In genomic region chr9:136694163-136694864, GRCh38 we compare ENCODE assay signal across 8 cellular contexts. TPM values are rescaled to one million over a fixed set of nuclear protein-coding genes. Genes with fewer than 3 reads are reported as not detected.
DNase-seq lines count a peak whose midpoint lies in the region; ATAC-seq and TF ChIP-seq lines count a peak whose summit lies in the region.

No MANE protein-coding gene starts in this region.

- H3K9me3 ChIP-seq in ascending aorta (no peaks in the 10 kb centered on the region), stomach (no peaks in the 10 kb centered on the region)

- H3K36me3 ChIP-seq in ascending aorta (no peaks in the 10 kb centered on the region), stomach (no peaks in the 10 kb centered on the region)

- no peak for ATAC-seq in GM21515 (IDR thresholded peaks at IDR 0.05; ENCODE audit: unreplicated experiment)

- H3K4me1 ChIP-seq in ascending aorta (no peaks in the 10 kb centered on the region), stomach (peaks cover 61 to 83% (median 72%) of the 10 kb centered on the region in 4 donors)

- TF ChIP-seq CTCF in ascending aorta (IDR thresholded peaks at IDR 0.05) (peak in 2 of 3 experiments; percentile 47 to 58), stomach (IDR thresholded peaks at IDR 0.05) (peak in 5 of 7 experiments; percentile 37 to 81 (median 62))

- H3K27ac ChIP-seq in ascending aorta, result no peak overlapping the region
- peak overlapping the region; percentile 57 to 82 (median 73) for H3K27ac ChIP-seq in stomach

- intact Hi-C loops in ascending aorta (cut with DNase I), result no loop called here
- intact Hi-C loops in stomach (cut with DNase I; ENCODE audit: low total_unique reads), result no loop called here

- 25 to 40% (median 29%) methylated on average over 17 to 32 of the region's 32 CpGs for WGBS in stomach, 5 donors

- H3K27me3 ChIP-seq in ascending aorta (no peaks in the 10 kb centered on the region), stomach (peaks cover 0 to 5% (median 0%) of the 10 kb centered on the region in 3 donors)

- DNase-seq in SHP77 (lab: John Stamatoyannopoulos, UW), result peak; percentile 47 to 58
- DNase-seq in SHP77 treated with DMSO at 0.1 percent for 48 hours (lab: John Stamatoyannopoulos, UW), result no peak
- DNase-seq in NAMALWA (ENCODE audit: low spot score), result peak; percentile 41
- no peak for DNase-seq in ascending aorta (ENCODE audit: low spot score in 2 of 2)
- peak; percentile 28 for DNase-seq in iris pigment epithelial cell (ENCODE audit: low read depth)
- peak; percentile 79 for DNase-seq in stomach
- no peak for DNase-seq in OCI-M2 (lab: John Stamatoyannopoulos, UW; ENCODE audit: unreplicated experiment)

- TF ChIP-seq POLR2A in stomach (IDR thresholded peaks at IDR 0.05), result no peak

- H3K4me3 ChIP-seq in ascending aorta, result no peak overlapping the region
- no peak overlapping the region for H3K4me3 ChIP-seq in stomach

- TF ChIP-seq EP300 in stomach (IDR thresholded peaks at IDR 0.05), result no peak

RNA-seq across cellular contexts. Expression of gene AGPAT2, which starts 7.1 kb away (rescaled TPM):
- 129 TPM for total RNA-seq in ascending aorta
- 100 to 1,000 TPM in 2 of 5 donors, 10 to 100 TPM in 3; 49.6 to 135 (median 68.8) TPM for total RNA-seq in stomach
- 10 to 100 TPM; 32.7 to 88.7 (median 75.1) TPM for polyA plus RNA-seq in stomach

RNA-seq across cellular contexts. Expression of gene DIPK1B, which starts 18.1 kb away (rescaled TPM):
- total RNA-seq in ascending aorta, result 86.2 TPM
- 10 to 100 TPM in 1 of 5 donors, 1 to 10 TPM in 2, under 1 TPM in 1, not detected in 1; 0.45 to 10.4 (median 5.8) TPM for total RNA-seq in stomach
- 1 to 10 TPM; 1.6 to 4.7 (median 4.0) TPM for polyA plus RNA-seq in stomach

RNA-seq across cellular contexts. Expression of gene EGFL7, which starts 31.6 kb away (rescaled TPM):
- total RNA-seq in ascending aorta (443 TPM), stomach (1,000 to 10,000 TPM in 1 of 5 donors, 10 to 100 TPM in 4; 20.9 to 1,085 (median 42.0) TPM)
- 100 to 1,000 TPM in 1 of 3 donors, 10 to 100 TPM in 2; 44.8 to 113 (median 79.2) TPM for polyA plus RNA-seq in stomach

RNA-seq across cellular contexts. Expression of gene LCN10, which starts 48.4 kb away (rescaled TPM):
- total RNA-seq in ascending aorta (28.5 TPM), stomach (10 to 100 TPM in 1 of 5 donors, 1 to 10 TPM in 3, under 1 TPM in 1; 0.58 to 25.5 (median 4.9) TPM)
- 10 to 100 TPM in 2 of 3 donors, 1 to 10 TPM in 1; 7.7 to 18.4 (median 10.2) TPM for polyA plus RNA-seq in stomach

RNA-seq across cellular contexts. Expression of gene LCN6, which starts 54.0 kb away (rescaled TPM):
- total RNA-seq in ascending aorta (130 TPM), stomach (10 to 100 TPM in 2 of 5 donors, 1 to 10 TPM in 1, not detected in 2; 7.0 to 31.2 (median 12.5) TPM)
- polyA plus RNA-seq in stomach, result 10 to 100 TPM; 18.8 to 23.2 (median 19.5) TPM

Comparison
In these comparisons a context has a peak if more than half of its experiments do, and no peak if none do; other contexts are left out.
1. DNase-seq: peak in SHP77 (2 of 2), NAMALWA (single experiment), iris pigment epithelial cell (single experiment) and stomach (single experiment); none in SHP77 treated with DMSO at 0.1 percent for 48 hours (single experiment), ascending aorta (0 of 2) and OCI-M2 (single experiment).
2. H3K27ac ChIP-seq: peak in stomach (5 of 5); none in ascending aorta (0 of 2).